In genomic region chr16:12170103-12171025, GRCh38 we compare ENCODE assay signal across 18 cellular contexts.
A peak's percentile ranks its signal among the peaks of the same experiment; 100 is the strongest.
DNase-seq lines count a peak whose midpoint lies in the region; ATAC-seq and TF ChIP-seq lines count a peak whose summit lies in the region.
"Had no signal": no experiment of that assay in that cellular context is flagged by ENCODE, and none has a peak within 500 bp of the region (broad histone marks: within the 10 kb centered on the region; RNA-seq: fewer than 3 reads in every experiment).

No MANE protein-coding gene starts in this region.

- no peaks in the 10 kb centered on the region for H3K4me1 Mint-ChIP-seq in Calu3 (ENCODE audit: low read depth, unreplicated experiment)
- H3K4me1 Mint-ChIP-seq: activated T-helper 17 cell treated with anti-CD3 and anti-CD28 coated beads, Interleukin-2, amount 50 U/mL, for 72 hours had no signal

- H3K4me3 Mint-ChIP-seq in Calu3 (ENCODE audit: low read depth, unreplicated experiment) = no peak overlapping the region
- H3K4me3 Mint-ChIP-seq: activated T-helper 17 cell treated with anti-CD3 and anti-CD28 coated beads, Interleukin-2, amount 50 U/mL, for 72 hours had no signal

- CTCF ChIA-PET in Calu3 (lab: Charles Lee) (no interaction called here), RWPE1 (lab: Yijun Ruan, JAX) (interaction anchor here (0.6 kb wide), 1 partner anchor 57 kb away, joined by 3 read pairs; no protein-coding TSS in a partner anchor)

- H3K36me3 Mint-ChIP-seq in Calu3 (ENCODE audit: insufficient read depth, unreplicated experiment) = no peaks in the 10 kb centered on the region

- no peak overlapping the region for H3K4me3 ChIP-seq in fibroblast of pulmonary artery (replicated peaks; ENCODE audit: low read depth, low read length)
- H3K4me3 ChIP-seq: HAP-1 had no signal

- DNase-seq in AG20443 (ENCODE audit: low spot score) (peak; percentile 40), NCI-H226 (peak; percentile 11), fibroblast of pulmonary artery (ENCODE audit: low read depth) (peak; percentile 44), nucleus accumbens (lab: John Stamatoyannopoulos, UW) (peak in 31 of 56 donors; percentile 8 to 80 (median 48)), Calu3 (no peak), RWPE1 (ENCODE audit: low spot score) (no peak), COLO829 (ENCODE audit: low spot score) (no peak)
- DNase-seq: activated CD4-positive, alpha-beta T cell treated with anti-CD3 and anti-CD28 coated beads, Interleukin-2, amount 50 U/mL, for 48 hours; NCI-H1930; NCI-H748 treated with DMSO at 0.1 percent for 48 hours; SHP77 treated with DMSO at 0.1 percent for 48 hours; stimulated activated CD4-positive, alpha-beta T cell treated with anti-CD3 and anti-CD28 coated beads, Interleukin-2, amount 100 ng/mL, for 24 hours; T1000 had no signal

- no peaks in the 10 kb centered on the region for H3K9me3 Mint-ChIP-seq in Calu3 (ENCODE audit: low read depth, unreplicated experiment)
- H3K9me3 Mint-ChIP-seq: activated T-helper 17 cell treated with anti-CD3 and anti-CD28 coated beads, Interleukin-2, amount 50 U/mL, for 72 hours had no signal

- H3K27ac Mint-ChIP-seq in Calu3 (ENCODE audit: unreplicated experiment) = no peak overlapping the region
- H3K27ac Mint-ChIP-seq: activated T-helper 17 cell treated with anti-CD3 and anti-CD28 coated beads, Interleukin-2, amount 50 U/mL, for 72 hours had no signal

- no peak overlapping the region for H3K27ac ChIP-seq in RWPE1
- H3K27ac ChIP-seq: C4-2B, vagina had no signal

- H3K27me3 Mint-ChIP-seq in Calu3 (ENCODE audit: unreplicated experiment) = no peaks in the 10 kb centered on the region
- H3K27me3 Mint-ChIP-seq: activated T-helper 17 cell treated with anti-CD3 and anti-CD28 coated beads, Interleukin-2, amount 50 U/mL, for 72 hours had no signal

- no peak for ATAC-seq in HG03025 (IDR thresholded peaks at IDR 0.05; ENCODE audit: low FRiP score, unreplicated experiment)
- ATAC-seq: activated T-helper 17 cell treated with anti-CD3 and anti-CD28 coated beads, Interleukin-2, amount 50 U/mL, for 72 hours had no signal

- TF ChIP-seq CTCF in fibroblast of pulmonary artery (IDR thresholded peaks at IDR 0.05; ENCODE audit: low read length, missing control alignments) = no peak
- no peak for TF ChIP-seq CTCF in Calu3 (IDR thresholded peaks at IDR 0.05; ENCODE audit: unreplicated experiment)
- TF ChIP-seq CTCF in RWPE1 (conservative IDR thresholded peaks at IDR 0.05; ENCODE audit: low read depth) = no peak

- intact Hi-C loops in Calu3 (cut with micrococcal nuclease; ENCODE audit: unreplicated experiment) = no loop called here

- POLR2A ChIA-PET in RWPE1 (lab: Yijun Ruan, JAX; ENCODE audit: low non-redundant PET) = no interaction called here

- BruUV-seq in Calu3 (replicated peaks; lab: Mats Ljungman, UMichigan) = no TSS peak

Comparison
In these comparisons a context has a peak if more than half of its experiments do, and no peak if none do; other contexts are left out.
1. DNase-seq: peak in AG20443 (single experiment), NCI-H226 (single experiment), fibroblast of pulmonary artery (single experiment) and nucleus accumbens (31 of 56); none in Calu3 (single experiment), RWPE1 (single experiment) and COLO829 (single experiment).